ENCODE assay signal across 8 cellular contexts in the genomic region with DNA sequence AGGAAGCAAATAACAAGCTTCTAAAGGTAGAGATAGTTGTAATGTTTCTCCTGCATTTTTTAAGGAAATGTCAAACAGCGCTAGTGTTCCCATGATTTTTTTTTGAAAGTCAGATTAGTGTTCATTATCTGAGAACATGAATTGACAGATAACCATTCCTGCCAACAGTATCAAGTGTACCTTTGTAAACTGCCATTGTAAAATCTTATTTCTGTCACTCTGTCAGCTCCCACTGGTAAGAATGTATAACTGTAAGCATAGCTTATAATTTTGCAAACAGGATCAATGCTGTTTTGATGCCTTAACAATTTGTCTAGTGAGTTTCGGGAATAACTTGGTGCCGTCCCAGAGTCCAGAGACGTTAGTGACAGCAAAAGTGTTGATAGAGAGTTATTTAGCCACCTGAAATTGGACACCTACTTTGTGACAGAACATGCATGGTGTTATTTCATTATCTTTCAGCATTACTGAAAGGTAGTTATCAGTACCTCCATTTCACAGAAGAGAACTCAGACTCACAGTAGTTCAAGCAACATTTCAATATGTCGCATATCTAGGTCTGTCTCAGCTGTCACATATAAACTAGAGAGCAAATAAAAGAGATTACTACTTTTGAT.
"Had no signal": no experiment of that assay in that cellular context is flagged by ENCODE, and none has a peak within 500 bp of the region (broad histone marks: within the 10 kb centered on the region; RNA-seq: fewer than 3 reads in every experiment).

No MANE protein-coding gene starts in this region.

- FAIRE-seq: H1, H54, HepG2 had no signal

- H3K4me1 Mint-ChIP-seq: GM23338, H9 had no signal

- H3K27ac ChIP-seq: HL-60 had no signal

- H3K27ac Mint-ChIP-seq: GM23338, H9 had no signal

- H3K9me3 Mint-ChIP-seq: GM23338 had no signal

- H3K4me3 ChIP-seq: GM23338 had no signal

- H3K4me3 Mint-ChIP-seq: GM23338, H9, IgD-negative memory B cell had no signal

- DNase-seq: H9, HCEC 1CT had no signal

- H3K27me3 Mint-ChIP-seq: IgD-negative memory B cell had no signal

- ATAC-seq: GM23338, HepG2 had no signal
